Comparison of ENCODE assay signal across 8 cellular contexts in the genomic region with DNA sequence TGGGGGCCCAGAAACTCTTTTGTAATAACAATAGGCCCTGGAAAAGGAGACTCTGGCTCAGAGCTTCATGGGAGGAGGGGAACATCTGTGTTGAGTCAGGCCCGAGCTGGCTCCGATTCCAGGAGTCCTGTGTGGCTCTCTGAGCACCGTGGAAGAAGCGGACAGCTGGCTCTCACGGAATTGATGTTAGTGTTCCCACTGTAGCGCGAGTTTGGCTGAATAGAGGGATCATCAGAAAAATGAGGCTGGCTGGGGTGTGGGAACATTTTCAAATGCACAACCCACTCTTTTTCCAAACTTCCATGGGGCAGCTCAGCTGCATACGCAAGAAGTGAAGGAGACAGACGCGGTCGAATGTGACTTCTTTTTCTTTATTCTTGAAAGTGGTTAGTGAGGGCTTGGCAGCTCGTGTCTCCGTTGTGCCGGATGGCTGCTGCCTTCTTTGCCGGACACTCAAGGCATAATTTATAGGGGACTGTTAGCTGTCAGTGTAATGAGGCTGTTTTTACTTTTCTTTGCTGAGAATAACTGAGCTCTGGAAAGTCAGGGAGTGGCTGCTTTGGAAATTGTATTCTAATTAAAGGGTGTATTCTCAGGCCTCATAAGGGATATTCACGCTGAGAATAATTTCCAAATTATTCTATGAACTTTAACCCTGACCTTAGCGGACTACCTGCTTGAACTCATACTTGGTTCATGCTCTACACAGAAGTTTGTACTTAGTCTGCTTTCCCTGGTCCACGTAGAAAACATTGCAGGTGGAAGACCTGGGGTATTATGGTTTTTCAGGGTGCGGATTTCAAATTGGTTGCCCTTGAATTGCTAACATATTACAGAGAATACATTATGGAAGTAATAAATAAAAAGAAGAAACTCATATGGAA. TPM values are rescaled to one million over a fixed set of nuclear protein-coding genes. Genes with fewer than 3 reads are reported as not detected.
DNase-seq lines count a peak whose midpoint lies in the region; ATAC-seq and TF ChIP-seq lines count a peak whose summit lies in the region.

No MANE protein-coding gene starts in this region.

- H3K4me1 Mint-ChIP-seq in HFFc6 (ENCODE audit: low read depth), result peaks cover 61% of the 10 kb centered on the region
- H3K4me1 Mint-ChIP-seq in chondrocyte (ENCODE audit: low read depth), result peaks cover 25% of the 10 kb centered on the region
- peaks cover 89% of the 10 kb centered on the region for H3K4me1 Mint-ChIP-seq in stimulated activated memory B cell treated with anti-CD40 and anti-IgM and Interleukin-4, amounts not matched to agents 10 μg/mL and 1 μg/mL and 100 μg/mL, for 72 hours
- peaks cover 47% of the 10 kb centered on the region for H3K4me1 Mint-ChIP-seq in T-helper 2 cell treated with Interferon-gamma antibody and Interleukin-4, amounts not matched to agents 5 μg/mL and 100 μg/mL, for 36 hours (ENCODE audit: low read depth)

- no peak for ATAC-seq in left colon
- ATAC-seq in stimulated activated memory B cell treated with anti-CD40 and anti-IgM and Interleukin-4, amounts not matched to agents 10 μg/mL and 1 μg/mL and 100 μg/mL, for 72 hours, result no peak
- no peak for ATAC-seq in HG03039 (IDR thresholded peaks at IDR 0.05; ENCODE audit: unreplicated experiment)

- H3K27ac Mint-ChIP-seq in HFFc6 (peak overlapping the region; percentile 98), chondrocyte (ENCODE audit: unreplicated experiment) (peak overlapping the region; percentile 96)
- peak overlapping the region; percentile 25 for H3K27ac Mint-ChIP-seq in stimulated activated memory B cell treated with anti-CD40 and anti-IgM and Interleukin-4, amounts not matched to agents 10 μg/mL and 1 μg/mL and 100 μg/mL, for 72 hours
- no peak overlapping the region for H3K27ac Mint-ChIP-seq in T-helper 2 cell treated with Interferon-gamma antibody and Interleukin-4, amounts not matched to agents 5 μg/mL and 100 μg/mL, for 36 hours

- DNase-seq in HFFc6 (peak; percentile 81), chondrocyte (ENCODE audit: low spot score) (peak; percentile 64), left colon (peak; percentile 39 to 65), SIG-M5 (lab: John Stamatoyannopoulos, UW) (no peak), NCI-H748 treated with DMSO at 0.1 percent for 48 hours (lab: John Stamatoyannopoulos, UW) (no peak)
- DNase-seq in T-helper 2 cell treated with Interferon-gamma antibody and Interleukin-4, amounts not matched to agents 5 μg/mL and 100 μg/mL, for 36 hours (ENCODE audit: low spot score), result no peak

- H3K4me3 Mint-ChIP-seq in HFFc6 (peak overlapping the region; percentile 85), chondrocyte (ENCODE audit: unreplicated experiment) (peak overlapping the region; percentile 60)
- H3K4me3 Mint-ChIP-seq in stimulated activated memory B cell treated with anti-CD40 and anti-IgM and Interleukin-4, amounts not matched to agents 10 μg/mL and 1 μg/mL and 100 μg/mL, for 72 hours, result no peak overlapping the region
- no peak overlapping the region for H3K4me3 Mint-ChIP-seq in T-helper 2 cell treated with Interferon-gamma antibody and Interleukin-4, amounts not matched to agents 5 μg/mL and 100 μg/mL, for 36 hours

- H3K9me3 Mint-ChIP-seq in HFFc6 (no peaks in the 10 kb centered on the region), chondrocyte (ENCODE audit: low read depth) (no peaks in the 10 kb centered on the region)
- no peaks in the 10 kb centered on the region for H3K9me3 Mint-ChIP-seq in stimulated activated memory B cell treated with anti-CD40 and anti-IgM and Interleukin-4, amounts not matched to agents 10 μg/mL and 1 μg/mL and 100 μg/mL, for 72 hours
- H3K9me3 Mint-ChIP-seq in T-helper 2 cell treated with Interferon-gamma antibody and Interleukin-4, amounts not matched to agents 5 μg/mL and 100 μg/mL, for 36 hours, result no peaks in the 10 kb centered on the region

- TF ChIP-seq CTCF in HFFc6 (IDR thresholded peaks at IDR 0.05) (no peak), chondrocyte (IDR thresholded peaks at IDR 0.05) (no peak)

- intact Hi-C loops in left colon (cut with DNase I, micrococcal nuclease), result no loop called here

- H3K27me3 Mint-ChIP-seq in HFFc6 (ENCODE audit: insufficient read depth), result no peaks in the 10 kb centered on the region
- H3K27me3 Mint-ChIP-seq in chondrocyte (ENCODE audit: low read depth), result no peaks in the 10 kb centered on the region
- H3K27me3 Mint-ChIP-seq in stimulated activated memory B cell treated with anti-CD40 and anti-IgM and Interleukin-4, amounts not matched to agents 10 μg/mL and 1 μg/mL and 100 μg/mL, for 72 hours, result no peaks in the 10 kb centered on the region
- H3K27me3 Mint-ChIP-seq in T-helper 2 cell treated with Interferon-gamma antibody and Interleukin-4, amounts not matched to agents 5 μg/mL and 100 μg/mL, for 36 hours (ENCODE audit: low read depth), result no peaks in the 10 kb centered on the region

- H3K36me3 Mint-ChIP-seq in HFFc6 (ENCODE audit: low read depth) (peaks cover 48% of the 10 kb centered on the region), chondrocyte (ENCODE audit: low read depth) (peaks cover 3% of the 10 kb centered on the region)
- peaks cover 89% of the 10 kb centered on the region for H3K36me3 Mint-ChIP-seq in stimulated activated memory B cell treated with anti-CD40 and anti-IgM and Interleukin-4, amounts not matched to agents 10 μg/mL and 1 μg/mL and 100 μg/mL, for 72 hours
- H3K36me3 Mint-ChIP-seq in T-helper 2 cell treated with Interferon-gamma antibody and Interleukin-4, amounts not matched to agents 5 μg/mL and 100 μg/mL, for 36 hours (ENCODE audit: low read depth), result peaks cover 83% of the 10 kb centered on the region

RNA-seq across cellular contexts. Expression of a gene that starts 23.1 kb away (rescaled TPM):
- total RNA-seq in HFFc6 (2021; fragmentation: NEBNext Ultra II Directional; extraction: Animal tissue kit (Norgen Biotek cat#: 25700)), result 10 to 100 TPM; 33.3 to 57.9 (median 45.5) TPM
- total RNA-seq in chondrocyte (12.7 to 24.6 TPM (median 15.6 TPM) in 3 replicates), left colon (10 to 100 TPM in 1 of 2 donors, 1 to 10 TPM in 1; 4.8 to 10.9 TPM)

Comparison
In these comparisons a context has a peak if more than half of its experiments do, and no peak if none do; other contexts are left out.
1. DNase-seq: peak in HFFc6 (single experiment), chondrocyte (single experiment) and left colon (2 of 2); none in SIG-M5 (single experiment), NCI-H748 treated with DMSO at 0.1 percent for 48 hours (single experiment) and T-helper 2 cell treated with Interferon-gamma antibody and Interleukin-4, amounts not matched to agents 5 μg/mL and 100 μg/mL, for 36 hours (single experiment).
2. H3K4me3 Mint-ChIP-seq: peak in HFFc6 (single experiment) and chondrocyte (single experiment); none in stimulated activated memory B cell treated with anti-CD40 and anti-IgM and Interleukin-4, amounts not matched to agents 10 μg/mL and 1 μg/mL and 100 μg/mL, for 72 hours (single experiment) and T-helper 2 cell treated with Interferon-gamma antibody and Interleukin-4, amounts not matched to agents 5 μg/mL and 100 μg/mL, for 36 hours (single experiment).